In genomic region chr3:125374501-125374995, GRCh38 we compare ENCODE assay signal across 8 cellular contexts. TPM values are rescaled to one million over a fixed set of nuclear protein-coding genes. Genes with fewer than 3 reads are reported as not detected.
DNase-seq lines count a peak whose midpoint lies in the region; FAIRE-seq and TF ChIP-seq lines count a peak whose summit lies in the region.

No MANE protein-coding gene starts in this region.

- peak overlapping the region; percentile 84 to 93 (median 91) for H3K9ac ChIP-seq in skeletal muscle tissue (ENCODE audit: low read depth in 1 of 3, low read length in 3 of 3)

- peak overlapping the region; percentile 87 for H3K4me3 ChIP-seq in HL-60 (replicated peaks; ENCODE audit: insufficient read depth, low read length)
- H3K4me3 ChIP-seq in bronchial epithelial cell (ENCODE audit: low read depth, low read length), result peak overlapping the region; percentile 91
- H3K4me3 ChIP-seq in skeletal muscle tissue (ENCODE audit: low read length in 3 of 3), result peak overlapping the region; percentile 89 to 93 (median 93)

- H3K9me3 ChIP-seq in skeletal muscle tissue (ENCODE audit: control insufficient read depth in 3 of 3, low read length in 3 of 3), result no peaks in the 10 kb centered on the region

- peaks cover 45 to 61% of the 10 kb centered on the region in 2 donors for H3K4me1 Mint-ChIP-seq in immature natural killer cell

- no peak for FAIRE-seq in bronchial epithelial cell (lab: Jason Lieb, UNC)

- no peak for TF ChIP-seq CTCF in HL-60 (IDR thresholded peaks at IDR 0.05; ENCODE audit: insufficient read depth, low read length)
- no peak for TF ChIP-seq CTCF in bronchial epithelial cell (IDR thresholded peaks at IDR 0.05; ENCODE audit: insufficient read depth, low read length, severe bottlenecking)

- peaks cover 14 to 22% (median 19%) of the 10 kb centered on the region in 3 donors for H3K4me1 ChIP-seq in skeletal muscle tissue (ENCODE audit: control insufficient read depth in 3 of 3, insufficient read depth in 3 of 3, low read length in 3 of 3)

- DNase-seq in Ammon's horn (ENCODE audit: low spot score) (peak; percentile 48), GM19238 (ENCODE audit: insufficient read length, low spot score) (peak; percentile 58), HL-60 (ENCODE audit: low read depth in 1 of 2, low spot score in 1 of 2) (peak in 1 of 2 experiments; percentile 28), T-helper 1 cell (peak in 3 of 5 donors; percentile 19 to 29 (median 27)), bronchial epithelial cell (ENCODE audit: low read depth) (peak; percentile 35), immature natural killer cell (peak; percentile 78 to 79 (median 79))
- DNase-seq in central memory CD4-positive, alpha-beta T cell, result no peak

- H3K27ac Mint-ChIP-seq in immature natural killer cell, result peak overlapping the region; percentile 93 to 99 (median 96)

- peak overlapping the region; percentile 87 for H3K27ac ChIP-seq in HL-60 (replicated peaks)
- peak overlapping the region; percentile 86 for H3K27ac ChIP-seq in skeletal muscle tissue (ENCODE audit: low read depth, low read length)

- H3K36me3 ChIP-seq in bronchial epithelial cell (ENCODE audit: control insufficient read depth, insufficient read depth, low read length), result no peaks in the 10 kb centered on the region
- peaks cover 0 to 4% (median 0%) of the 10 kb centered on the region in 3 donors for H3K36me3 ChIP-seq in skeletal muscle tissue (ENCODE audit: control insufficient read depth in 3 of 3, insufficient read depth in 3 of 3, low read length in 3 of 3)

- H3K27me3 ChIP-seq in HL-60 (ENCODE audit: insufficient read depth, poor library complexity, severe bottlenecking) (no peaks in the 10 kb centered on the region), bronchial epithelial cell (ENCODE audit: control insufficient read depth, insufficient read depth, low read length) (no peaks in the 10 kb centered on the region), skeletal muscle tissue (ENCODE audit: control insufficient read depth in 3 of 3, insufficient read depth in 3 of 3, low read length in 3 of 3) (no peaks in the 10 kb centered on the region)

- H3K36me3 Mint-ChIP-seq in immature natural killer cell, result peaks cover 0 to 5% (median 3%) of the 10 kb centered on the region in 3 donors

- H3K27me3 Mint-ChIP-seq in immature natural killer cell (ENCODE audit: low read depth in 3 of 3), result peaks cover 5 to 18% (median 6%) of the 10 kb centered on the region in 3 donors

- no peaks in the 10 kb centered on the region for H3K9me3 Mint-ChIP-seq in immature natural killer cell

- H3K4me3 Mint-ChIP-seq in immature natural killer cell, result peak overlapping the region; percentile 89 to 97 (median 94)

RNA-seq across cellular contexts. Expression of gene ZNF148, which starts 0.6 kb away (rescaled TPM):
- total RNA-seq in bronchial epithelial cell, result 24.1 and 26.1 TPM in 2 replicates
- 10 to 100 TPM; 53.6 to 81.9 (median 74.3) TPM for polyA plus RNA-seq in immature natural killer cell
- 17.7 TPM for total RNA-seq in skeletal muscle tissue
